18 cellular contexts compared by ENCODE assay signal in genomic region chr11:131682373-131683015, GRCh38.
"Had no signal": no experiment of that assay in that cellular context is flagged by ENCODE, and none has a peak within 500 bp of the region (broad histone marks: within the 10 kb centered on the region; RNA-seq: fewer than 3 reads in every experiment).

No MANE protein-coding gene starts in this region.

- H3K4me1 ChIP-seq: foreskin keratinocyte, pancreas, stomach, transverse colon had no signal

- H3K9me3 ChIP-seq: mucosa of descending colon, pancreas, stomach, thoracic aorta, transverse colon had no signal

- H3K36me3 ChIP-seq: pancreas, stomach, thoracic aorta, transverse colon had no signal

- H3K27me3 Mint-ChIP-seq: dendritic cell treated with granulocyte-macrophage colony-stimulating factor and Interleukin-4, amounts not matched to agents 40 ng/mL and 50 ng/mL, for 4 days had no signal

- H3K36me3 Mint-ChIP-seq: naive thymus-derived CD8-positive, alpha-beta T cell had no signal

- H3K27me3 ChIP-seq: foreskin keratinocyte, transverse colon had no signal

- H3K27ac ChIP-seq: foreskin keratinocyte, pancreas, stomach, thoracic aorta, transverse colon had no signal

- H3K4me3 Mint-ChIP-seq: dendritic cell treated with granulocyte-macrophage colony-stimulating factor and Interleukin-4, amounts not matched to agents 40 ng/mL and 50 ng/mL, for 4 days; naive thymus-derived CD8-positive, alpha-beta T cell had no signal

- H3K9me3 Mint-ChIP-seq: dendritic cell treated with granulocyte-macrophage colony-stimulating factor and Interleukin-4, amounts not matched to agents 40 ng/mL and 50 ng/mL, for 4 days; naive thymus-derived CD8-positive, alpha-beta T cell had no signal

- ATAC-seq: foreskin keratinocyte; mucosa of descending colon; naive thymus-derived CD8-positive, alpha-beta T cell; pancreas; right cardiac atrium had no signal

- DNase-seq: erythroblast; foreskin keratinocyte; hippocampal formation; kidney glomerular epithelial cell; mammary epithelial cell; mucosa of descending colon; naive thymus-derived CD8-positive, alpha-beta T cell; pancreas; small intestine; stimulated activated CD4-positive, alpha-beta T cell treated with anti-CD3 and anti-CD28 coated beads, Interleukin-12 subunit alpha, Interleukin-12 subunit beta, amount 100 ng/mL, for 4 hours; stimulated activated naive CD4-positive, alpha-beta T cell; stomach; substantia nigra; transverse colon had no signal

- H3K27ac Mint-ChIP-seq: dendritic cell treated with granulocyte-macrophage colony-stimulating factor and Interleukin-4, amounts not matched to agents 40 ng/mL and 50 ng/mL, for 4 days; naive thymus-derived CD8-positive, alpha-beta T cell; progenitor cell of endocrine pancreas had no signal

- H3K4me1 Mint-ChIP-seq: naive thymus-derived CD8-positive, alpha-beta T cell had no signal

- H3K4me3 ChIP-seq: mucosa of descending colon, pancreas, stomach, thoracic aorta, transverse colon had no signal
